ENCODE assay signal across 22 cellular contexts in genomic region chr2:19124135-19124534, GRCh38.
A peak's percentile ranks its signal among the peaks of the same experiment; 100 is the strongest.
DNase-seq lines count a peak whose midpoint lies in the region; ATAC-seq and TF ChIP-seq lines count a peak whose summit lies in the region.
"Had no signal": no experiment of that assay in that cellular context is flagged by ENCODE, and none has a peak within 500 bp of the region (broad histone marks: within the 10 kb centered on the region; RNA-seq: fewer than 3 reads in every experiment).

No MANE protein-coding gene starts in this region.

- H3K79me2 ChIP-seq in fibroblast of lung (ENCODE audit: control insufficient read depth, insufficient read depth, low read length), result no peaks in the 10 kb centered on the region

- ATAC-seq in RWPE2 (ENCODE audit: low read depth), result peak; percentile 96
- ATAC-seq in HG03097 (IDR thresholded peaks at IDR 0.05; ENCODE audit: low FRiP score, unreplicated experiment), result no peak
- no peak for ATAC-seq in HG03521 (IDR thresholded peaks at IDR 0.05; ENCODE audit: unreplicated experiment)
- ATAC-seq: heart right ventricle, left ventricle myocardium superior, natural killer cell, Right ventricle myocardium inferior had no signal

- DNase-seq in GM04503 (ENCODE audit: low read depth) (peak; percentile 81), RWPE2 (ENCODE audit: low spot score) (no peak), fibroblast of lung (ENCODE audit: low read depth in 2 of 2) (peak; percentile 42 to 94), UCSD-AML1 (lab: John Stamatoyannopoulos, UW; ENCODE audit: unreplicated experiment) (no peak)
- DNase-seq: activated CD4-positive, alpha-beta memory T cell treated with anti-CD3 and anti-CD28 coated beads, Interleukin-2, amount 10 ng/mL, durations not matched to agents 7 days and 5 days; activated effector memory CD4-positive, alpha-beta T cell treated with anti-CD3 and anti-CD28 coated beads, Interleukin-2, amount 50 U/mL, for 16 hours; effector memory CD4-positive, alpha-beta T cell; GF-D8; GOT3; heart right ventricle; left ventricle myocardium superior; natural killer cell; NCI-H187 treated with DMSO at 0.1 percent for 48 hours; NCI-H69; stimulated activated CD4-positive, alpha-beta T cell treated with anti-CD3 and anti-CD28 coated beads, Interleukin-2, amount 100 ng/mL, for 48 hours; T-helper 9 cell; uterus had no signal

- H3K4me1 ChIP-seq in RWPE2 (ENCODE audit: insufficient read depth, poor library complexity, severe bottlenecking) (peaks cover 24% of the 10 kb centered on the region), fibroblast of lung (ENCODE audit: control insufficient read depth, extremely low read depth, insufficient read depth, low read length) (peaks cover 10% of the 10 kb centered on the region), skeletal muscle satellite cell (ENCODE audit: control insufficient read depth, insufficient read depth, low read length) (peaks cover 55% of the 10 kb centered on the region)
- H3K4me1 ChIP-seq: uterus had no signal

- no peak overlapping the region for H2AFZ ChIP-seq in fibroblast of lung (ENCODE audit: low read length)

- H4K20me1 ChIP-seq in fibroblast of lung (ENCODE audit: control insufficient read depth, extremely low read depth, insufficient read depth, low read length), result no peaks in the 10 kb centered on the region

- no peaks in the 10 kb centered on the region for H3K36me3 ChIP-seq in RWPE2 (ENCODE audit: low read depth)
- H3K36me3 ChIP-seq in fibroblast of lung (ENCODE audit: control insufficient read depth, insufficient read depth, low read length), result no peaks in the 10 kb centered on the region
- H3K36me3 ChIP-seq in skeletal muscle satellite cell (ENCODE audit: insufficient read depth, low read length), result no peaks in the 10 kb centered on the region
- H3K36me3 ChIP-seq: heart right ventricle, uterus had no signal

- no peak overlapping the region for H3K9ac ChIP-seq in fibroblast of lung (ENCODE audit: insufficient read depth, low read length)
- peak overlapping the region; percentile 32 for H3K9ac ChIP-seq in skeletal muscle satellite cell (ENCODE audit: low read depth, low read length)
- H3K9ac ChIP-seq: KMS-11 had no signal

- TF ChIP-seq CTCF in RWPE2 (IDR thresholded peaks at IDR 0.05; ENCODE audit: poor library complexity, severe bottlenecking), result no peak
- no peak for TF ChIP-seq CTCF in fibroblast of lung (conservative IDR thresholded peaks at IDR 0.05 in 1 of 2, IDR thresholded peaks at IDR 0.05 in 1 of 2; ENCODE audit: low read depth in 1 of 2, low read length in 2 of 2)

- no peak overlapping the region for H3K4me3 ChIP-seq in RWPE2 (ENCODE audit: severe bottlenecking)
- no peak overlapping the region for H3K4me3 ChIP-seq in fibroblast of lung (replicated peaks in 1 of 4; ENCODE audit: control extremely low read depth in 1 of 4, insufficient read depth in 1 of 4, low read depth in 3 of 4, low read length in 4 of 4)
- peak overlapping the region; percentile 6 for H3K4me3 ChIP-seq in skeletal muscle satellite cell (ENCODE audit: low read length)
- H3K4me3 ChIP-seq: heart right ventricle, uterus had no signal

- peak overlapping the region; percentile 65 for H3K27ac ChIP-seq in RWPE2 (ENCODE audit: poor library complexity, severe bottlenecking)
- H3K27ac ChIP-seq in fibroblast of lung (ENCODE audit: insufficient read depth, low read length), result no peak overlapping the region
- H3K27ac ChIP-seq: heart right ventricle, KMS-11, uterus had no signal

- H3K4me2 ChIP-seq in fibroblast of lung (ENCODE audit: extremely low read depth, insufficient read depth, low read length) (peak overlapping the region; percentile 28), skeletal muscle satellite cell (ENCODE audit: low read length) (peak overlapping the region; percentile 38)
- H3K4me2 ChIP-seq: KMS-11 had no signal

- H3K27me3 ChIP-seq in RWPE2 (ENCODE audit: insufficient read depth, poor library complexity, severe bottlenecking), result no peaks in the 10 kb centered on the region
- H3K27me3 ChIP-seq in fibroblast of lung (ENCODE audit: control insufficient read depth, insufficient read depth, low read length), result no peaks in the 10 kb centered on the region
- no peaks in the 10 kb centered on the region for H3K27me3 ChIP-seq in skeletal muscle satellite cell (ENCODE audit: control insufficient read depth, insufficient read depth, low read length)
- H3K27me3 ChIP-seq: heart right ventricle, uterus had no signal

- H3K9me3 ChIP-seq in RWPE2 (ENCODE audit: severe bottlenecking) (no peaks in the 10 kb centered on the region), fibroblast of lung (ENCODE audit: control insufficient read depth, insufficient read depth, low read depth, low read length) (no peaks in the 10 kb centered on the region), skeletal muscle satellite cell (replicated peaks; ENCODE audit: low read length) (no peaks in the 10 kb centered on the region)
- H3K9me3 ChIP-seq: heart right ventricle, uterus had no signal

Comparison
In these comparisons a context has a peak if more than half of its experiments do, and no peak if none do; other contexts are left out.
1. DNase-seq: peak in GM04503 (single experiment) and fibroblast of lung (2 of 2); none in RWPE2 (single experiment) and UCSD-AML1 (single experiment).